Comparison of ENCODE assay signal across 16 cellular contexts in genomic region chr12:26567126-26567525, GRCh38.
DNase-seq lines count a peak whose midpoint lies in the region; ATAC-seq and TF ChIP-seq lines count a peak whose summit lies in the region.
"Had no signal": no experiment of that assay in that cellular context is flagged by ENCODE, and none has a peak within 500 bp of the region (broad histone marks: within the 10 kb centered on the region; RNA-seq: fewer than 3 reads in every experiment).

No MANE protein-coding gene starts in this region.

- no peaks in the 10 kb centered on the region for H3K9me2 ChIP-seq in PC-3 (replicated peaks; ENCODE audit: low read length)

- POLR2A ChIA-PET in PC-3 (lab: Charles Lee; ENCODE audit: unreplicated experiment) = no interaction called here

- ATAC-seq in PC-3 = no peak
- ATAC-seq: CD8-positive, alpha-beta T cell; HepG2 had no signal

- H3K9me3 ChIP-seq in PC-3 (ENCODE audit: low read length) = no peaks in the 10 kb centered on the region
- H3K9me3 ChIP-seq: BLaER1 treated with 17β-estradiol and CSF1 and Interleukin-3, amounts not matched to agents 10 nM and 100 nM had no signal

- no peak for TF ChIP-seq CTCF in PC-3 (conservative IDR thresholded peaks at IDR 0.05; ENCODE audit: low read depth, low read length)

- no peaks in the 10 kb centered on the region for H3K4me1 ChIP-seq in PC-3 (ENCODE audit: insufficient read depth, low read length)
- H3K4me1 ChIP-seq: BLaER1 treated with 17β-estradiol and CSF1 and Interleukin-3, amounts not matched to agents 10 nM and 100 nM had no signal

- in situ Hi-C loops in SK-MEL-5 (cut with HindIII; ENCODE audit: low pct_unique_long_range_greater_than_20kb, low sequenced_read_pairs) = no loop called here

- no peaks in the 10 kb centered on the region for H3K36me3 ChIP-seq in PC-3 (ENCODE audit: low read depth, low read length)

- no peak overlapping the region for H3K4me2 ChIP-seq in PC-3 (ENCODE audit: low read length)
- H3K4me2 ChIP-seq: BLaER1 treated with 17β-estradiol and CSF1 and Interleukin-3, amounts not matched to agents 10 nM and 100 nM had no signal

- H4K20me1 ChIP-seq in PC-3 (ENCODE audit: low read length) = no peaks in the 10 kb centered on the region
- H4K20me1 ChIP-seq: BLaER1 treated with 17β-estradiol and CSF1 and Interleukin-3, amounts not matched to agents 10 nM and 100 nM had no signal

- peak; percentile 5 for DNase-seq in GM03348 (ENCODE audit: low spot score)
- DNase-seq in SK-MEL-5 (ENCODE audit: low read depth, low spot score) = peak; percentile 52
- DNase-seq in cerebellar cortex (ENCODE audit: low spot score) = peak; percentile 4
- DNase-seq in pons (ENCODE audit: low spot score) = peak; percentile 28
- DNase-seq in midbrain (lab: John Stamatoyannopoulos, UW) = no peak
- DNase-seq in H4 (ENCODE audit: low spot score) = no peak
- no peak for DNase-seq in activated CD4-positive, alpha-beta T cell treated with anti-CD3 and anti-CD28 coated beads, Interleukin-2, amount 50 U/mL, for 48 hours
- DNase-seq in PC-3 = no peak
- DNase-seq: CD8-positive, alpha-beta T cell; COR-L47; GOT3; H9; Karpas-422; KBM-7 had no signal

- H3K4me3 ChIP-seq in PC-3 (ENCODE audit: low read length) = no peak overlapping the region
- H3K4me3 ChIP-seq: BLaER1 treated with 17β-estradiol and CSF1 and Interleukin-3, amounts not matched to agents 10 nM and 100 nM had no signal

- no TSS peak for BruUV-seq in PC-3 (replicated peaks; lab: Mats Ljungman, UMichigan)

- no peak overlapping the region for H2AFZ ChIP-seq in PC-3 (ENCODE audit: low read length)

- no peaks in the 10 kb centered on the region for H3K27me3 ChIP-seq in PC-3 (ENCODE audit: low read length)
- H3K27me3 ChIP-seq: BLaER1 treated with 17β-estradiol and CSF1 and Interleukin-3, amounts not matched to agents 10 nM and 100 nM had no signal

- H3K79me2 ChIP-seq in PC-3 (ENCODE audit: low read length) = no peaks in the 10 kb centered on the region

- CTCF ChIA-PET in PC-3 (lab: Charles Lee) = no interaction called here

- H3F3A ChIP-seq in PC-3 (ENCODE audit: low read length, unreplicated experiment) = no peaks in the 10 kb centered on the region

- H3K9ac ChIP-seq in PC-3 (ENCODE audit: low read length) = no peak overlapping the region
- H3K9ac ChIP-seq: BLaER1 treated with 17β-estradiol and CSF1 and Interleukin-3, amounts not matched to agents 10 nM and 100 nM had no signal

- no peak overlapping the region for H3K27ac ChIP-seq in PC-3 (ENCODE audit: low read length)
- H3K27ac ChIP-seq: BLaER1 treated with 17β-estradiol and CSF1 and Interleukin-3, amounts not matched to agents 10 nM and 100 nM had no signal

- intact Hi-C loops in PC-3 (cut with micrococcal nuclease) = no loop called here

Comparison
In these comparisons a context has a peak if more than half of its experiments do, and no peak if none do; other contexts are left out.
1. DNase-seq: peak in GM03348 (single experiment), SK-MEL-5 (single experiment), cerebellar cortex (single experiment) and pons (single experiment); none in midbrain (single experiment), H4 (single experiment), activated CD4-positive, alpha-beta T cell treated with anti-CD3 and anti-CD28 coated beads, Interleukin-2, amount 50 U/mL, for 48 hours (0 of 2) and PC-3 (single experiment).